36 cellular contexts compared by ENCODE assay signal in the genomic region with DNA sequence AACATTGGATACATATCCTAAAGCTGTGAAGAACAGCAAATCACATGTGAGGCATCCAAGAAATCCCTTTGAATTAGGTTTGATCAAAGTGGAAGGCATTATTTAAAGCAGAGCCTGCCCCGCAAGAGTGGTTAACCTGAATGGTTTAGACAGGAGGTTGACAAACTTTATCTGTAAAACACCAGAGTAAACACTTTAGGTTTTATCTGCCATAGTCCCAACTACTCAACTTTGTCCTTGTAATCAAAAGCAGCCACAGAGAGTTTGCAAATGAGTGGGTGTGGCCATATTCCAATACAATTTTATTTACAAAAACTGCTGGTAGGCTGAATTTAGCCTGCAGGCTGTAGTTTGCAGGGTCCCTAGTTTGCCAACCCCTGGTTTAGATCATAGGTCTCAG. TPM values are rescaled to one million over a fixed set of nuclear protein-coding genes. Genes with fewer than 3 reads are reported as not detected.
"Had no signal": no experiment of that assay in that cellular context is flagged by ENCODE, and none has a peak within 500 bp of the region (broad histone marks: within the 10 kb centered on the region; RNA-seq: fewer than 3 reads in every experiment).

No MANE protein-coding gene starts in this region.

- H3K36me3 Mint-ChIP-seq: activated naive CD4-positive, alpha-beta T cell treated with anti-CD3 and anti-CD28 coated beads, Interleukin-2, amount 50 U/mL, for 24 hours; activated naive CD8-positive, alpha-beta T cell treated with anti-CD3 and anti-CD28 coated beads for 36 hours had no signal

- H3K27ac Mint-ChIP-seq: activated B cell treated with CpG ODN at 0.5 μM for 24 hours; activated CD8-positive, alpha-beta T cell treated with anti-CD3 and anti-CD28 coated beads for 36 hours; activated naive CD4-positive, alpha-beta T cell treated with anti-CD3 and anti-CD28 coated beads for 36 hours; activated naive CD4-positive, alpha-beta T cell treated with anti-CD3 and anti-CD28 coated beads, Interleukin-2, amount 50 U/mL, for 24 hours; activated naive CD8-positive, alpha-beta T cell treated with anti-CD3 and anti-CD28 coated beads for 36 hours; activated naive CD8-positive, alpha-beta T cell treated with anti-CD3 and anti-CD28 coated beads, Interleukin-2, amount 50 U/mL, for 24 hours; activated T-helper 17 cell treated with anti-CD3 and anti-CD28 coated beads, Interleukin-2, amount 50 U/mL, for 72 hours; effector memory CD8-positive, alpha-beta T cell; T-helper 17 cell; T-helper 2 cell treated with Interferon-gamma antibody and Interleukin-4, amounts not matched to agents 5 μg/mL and 100 μg/mL, for 36 hours had no signal

- H3K36me3 ChIP-seq: adrenal gland, esophagus squamous epithelium, gastroesophageal sphincter had no signal

- ATAC-seq: activated CD4-positive, CD25-positive, alpha-beta regulatory T cell treated with anti-CD3 and anti-CD28 coated beads, Interleukin-2, amount 50 U/mL, for 24 hours; activated CD8-positive, alpha-beta T cell treated with anti-CD3 and anti-CD28 coated beads for 36 hours; activated naive CD8-positive, alpha-beta T cell treated with anti-CD3 and anti-CD28 coated beads, Interleukin-2, amount 50 U/mL, for 24 hours; activated T-cell treated with anti-CD3 and anti-CD28 coated beads, Interleukin-2, amount 50 U/mL, for 4 hours; activated T-helper 17 cell treated with anti-CD3 and anti-CD28 coated beads, Interleukin-2, amount 50 U/mL, for 72 hours; body of pancreas; effector memory CD8-positive, alpha-beta T cell; gastroesophageal sphincter; T-helper 17 cell had no signal

- H3K9me3 ChIP-seq: adrenal gland, body of pancreas, esophagus squamous epithelium, gastroesophageal sphincter had no signal

- H3K4me1 ChIP-seq: adrenal gland, body of pancreas, esophagus squamous epithelium, gastroesophageal sphincter had no signal

- DNase-seq: activated B cell treated with CpG ODN at 0.5 μM for 24 hours; activated CD4-positive, alpha-beta T cell treated with anti-CD3 and anti-CD28 coated beads for 48 hours; activated CD4-positive, alpha-beta T cell treated with anti-CD3 and anti-CD28 coated beads, Interleukin-2, amount 50 U/mL, for 1 hour; activated CD4-positive, alpha-beta T cell treated with anti-CD3 and anti-CD28 coated beads, Interleukin-2, amount 50 U/mL, for 48 hours; activated CD8-positive, alpha-beta memory T cell treated with anti-CD3 and anti-CD28 coated beads for 24 hours; activated CD8-positive, alpha-beta T cell treated with anti-CD3 and anti-CD28 coated beads for 36 hours; activated effector memory CD4-positive, alpha-beta T cell treated with Interleukin-2 at 50 U/mL for 16 hours; activated naive CD4-positive, alpha-beta T cell treated with anti-CD3 and anti-CD28 coated beads for 36 hours; activated naive CD8-positive, alpha-beta T cell treated with anti-CD3 and anti-CD28 coated beads for 36 hours; activated naive CD8-positive, alpha-beta T cell treated with anti-CD3 and anti-CD28 coated beads, Interleukin-2, amount 50 U/mL, for 24 hours; activated T-cell treated with anti-CD3 and anti-CD28 coated beads, Interleukin-2, amount 50 U/mL, for 4 hours; adrenal gland; amygdala; aorta; body of pancreas; caudate nucleus; cortex of kidney; dermis blood vessel endothelial cell; effector CD4-positive, alpha-beta T cell; effector memory CD8-positive, alpha-beta T cell; esophagus squamous epithelium; foreskin melanocyte; T-helper 1 cell; T-helper 17 cell; T1000; WERI-Rb-1 had no signal

- H3K4me3 ChIP-seq: adrenal gland, body of pancreas, esophagus squamous epithelium, gastroesophageal sphincter had no signal

- H3K4me1 Mint-ChIP-seq: activated B cell treated with CpG ODN at 0.5 μM for 24 hours; activated naive CD4-positive, alpha-beta T cell treated with anti-CD3 and anti-CD28 coated beads, Interleukin-2, amount 50 U/mL, for 24 hours; activated T-helper 17 cell treated with anti-CD3 and anti-CD28 coated beads, Interleukin-2, amount 50 U/mL, for 72 hours had no signal

- H3K9me3 Mint-ChIP-seq: activated B cell treated with CpG ODN at 0.5 μM for 24 hours; activated CD8-positive, alpha-beta T cell treated with anti-CD3 and anti-CD28 coated beads for 36 hours; activated naive CD4-positive, alpha-beta T cell treated with anti-CD3 and anti-CD28 coated beads for 36 hours; activated naive CD4-positive, alpha-beta T cell treated with anti-CD3 and anti-CD28 coated beads, Interleukin-2, amount 50 U/mL, for 24 hours; activated naive CD8-positive, alpha-beta T cell treated with anti-CD3 and anti-CD28 coated beads for 36 hours; activated naive CD8-positive, alpha-beta T cell treated with anti-CD3 and anti-CD28 coated beads, Interleukin-2, amount 50 U/mL, for 24 hours; activated T-cell treated with anti-CD3 and anti-CD28 coated beads, Interleukin-2, amount 50 U/mL, for 4 hours; activated T-helper 17 cell treated with anti-CD3 and anti-CD28 coated beads, Interleukin-2, amount 50 U/mL, for 72 hours; effector memory CD8-positive, alpha-beta T cell; T-helper 2 cell treated with Interferon-gamma antibody and Interleukin-4, amounts not matched to agents 5 μg/mL and 100 μg/mL, for 36 hours had no signal

- H3K4me3 Mint-ChIP-seq: activated B cell treated with CpG ODN at 0.5 μM for 24 hours; activated CD8-positive, alpha-beta T cell treated with anti-CD3 and anti-CD28 coated beads for 36 hours; activated naive CD4-positive, alpha-beta T cell treated with anti-CD3 and anti-CD28 coated beads for 36 hours; activated naive CD4-positive, alpha-beta T cell treated with anti-CD3 and anti-CD28 coated beads, Interleukin-2, amount 50 U/mL, for 24 hours; activated naive CD8-positive, alpha-beta T cell treated with anti-CD3 and anti-CD28 coated beads for 36 hours; activated naive CD8-positive, alpha-beta T cell treated with anti-CD3 and anti-CD28 coated beads, Interleukin-2, amount 50 U/mL, for 24 hours; activated T-cell treated with anti-CD3 and anti-CD28 coated beads, Interleukin-2, amount 50 U/mL, for 4 hours; activated T-helper 17 cell treated with anti-CD3 and anti-CD28 coated beads, Interleukin-2, amount 50 U/mL, for 72 hours; effector memory CD8-positive, alpha-beta T cell; T-helper 17 cell; T-helper 2 cell treated with Interferon-gamma antibody and Interleukin-4, amounts not matched to agents 5 μg/mL and 100 μg/mL, for 36 hours had no signal

RNA-seq across cellular contexts. Expression of a gene that starts 25.2 kb away (rescaled TPM):
- total RNA-seq: activated naive CD4-positive, alpha-beta T cell treated with anti-CD3 and anti-CD28 coated beads for 36 hours; chondrocyte; dermis blood vessel endothelial cell; endothelial cell of umbilical vein; esophagus squamous epithelium; fibroblast of lung; fibroblast of villous mesenchyme; glomerular endothelial cell had no signal

RNA-seq across cellular contexts. Expression of a gene that starts 49.7 kb away (rescaled TPM):
- total RNA-seq: activated B cell treated with CpG ODN at 0.5 μM for 24 hours; activated CD8-positive, alpha-beta T cell treated with anti-CD3 and anti-CD28 coated beads for 36 hours; activated naive CD4-positive, alpha-beta T cell treated with anti-CD3 and anti-CD28 coated beads for 36 hours; activated naive CD8-positive, alpha-beta T cell treated with anti-CD3 and anti-CD28 coated beads for 36 hours; activated T-cell treated with anti-CD3 and anti-CD28 coated beads, Interleukin-2, amount 50 U/mL, for 4 hours; activated T-helper 17 cell treated with anti-CD3 and anti-CD28 coated beads, Interleukin-2, amount 50 U/mL, for 72 hours; adrenal gland; aorta; body of pancreas; chondrocyte; dermis blood vessel endothelial cell; endothelial cell of umbilical vein; fibroblast of lung; fibroblast of villous mesenchyme; glomerular endothelial cell; T-helper 17 cell had no signal
